In the genomic region with DNA sequence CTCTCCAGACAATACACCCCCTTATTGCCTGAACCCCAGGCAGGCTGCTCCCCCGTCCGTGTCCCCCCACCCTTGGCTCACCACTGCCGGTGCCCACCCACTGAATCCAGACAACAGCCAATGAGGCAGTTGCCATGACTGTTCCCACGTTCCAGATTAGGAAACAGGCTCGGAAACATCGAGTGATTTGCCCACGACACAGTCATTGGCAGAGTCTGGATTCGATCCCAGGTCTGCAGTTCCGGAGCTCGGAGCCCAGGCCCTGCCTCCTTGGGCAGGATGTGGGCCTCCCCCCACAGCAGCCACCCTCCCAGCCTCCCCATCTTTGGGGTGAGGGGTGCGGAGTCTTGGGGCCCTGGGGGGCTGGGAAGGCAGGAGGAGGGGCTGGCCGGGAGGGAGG, we compare ENCODE assay signal across 19 cellular contexts. TPM values are rescaled to one million over a fixed set of nuclear protein-coding genes. Genes with fewer than 3 reads are reported as not detected.
DNase-seq lines count a peak whose midpoint lies in the region; ATAC-seq, FAIRE-seq and TF ChIP-seq lines count a peak whose summit lies in the region.
"Had no signal": no experiment of that assay in that cellular context is flagged by ENCODE, and none has a peak within 500 bp of the region (broad histone marks: within the 10 kb centered on the region; RNA-seq: fewer than 3 reads in every experiment).

No MANE protein-coding gene starts in this region.

- H3K4me2 ChIP-seq in mesenchymal stem cell (ENCODE audit: low read length, poor library complexity, severe bottlenecking): no peak overlapping the region
- H3K4me2 ChIP-seq: A549 had no signal

- no peaks in the 10 kb centered on the region for H3K9me3 ChIP-seq in mesenchymal stem cell (ENCODE audit: control insufficient read depth, low read length)
- no peaks in the 10 kb centered on the region for H3K9me3 ChIP-seq in transverse colon
- H3K9me3 ChIP-seq: A549, gastroesophageal sphincter, upper lobe of right lung had no signal

- H4K91ac ChIP-seq in mesenchymal stem cell (ENCODE audit: low read length): no peak overlapping the region

- H3K27me3 ChIP-seq in mesenchymal stem cell (ENCODE audit: control insufficient read depth in 1 of 2, insufficient read depth in 1 of 2, low read length in 2 of 2): peaks cover 0 to 10% of the 10 kb centered on the region in 2 experiments
- H3K27me3 ChIP-seq in transverse colon: no peaks in the 10 kb centered on the region
- H3K27me3 ChIP-seq: brain microvascular endothelial cell, gastroesophageal sphincter, upper lobe of right lung had no signal

- no peak overlapping the region for H4K8ac ChIP-seq in mesenchymal stem cell (ENCODE audit: low read length)

- H2BK12ac ChIP-seq in mesenchymal stem cell (ENCODE audit: low read length in 2 of 2): no peak overlapping the region

- H3K18ac ChIP-seq in mesenchymal stem cell (ENCODE audit: low read depth in 1 of 2, low read length in 2 of 2): no peak overlapping the region

- no peak overlapping the region for H3K4ac ChIP-seq in mesenchymal stem cell (ENCODE audit: low read depth in 1 of 2, low read length in 2 of 2)

- no peak overlapping the region for H3K9ac ChIP-seq in mesenchymal stem cell (ENCODE audit: low read length)

- TF ChIP-seq EP300 in transverse colon (IDR thresholded peaks at IDR 0.05; ENCODE audit: low read depth): no peak

- no peak overlapping the region for H2BK15ac ChIP-seq in mesenchymal stem cell (ENCODE audit: low read depth, poor library complexity, severe bottlenecking)

- ATAC-seq in Right ventricle myocardium superior (ENCODE audit: poor library complexity): no peak
- ATAC-seq: A549; activated CD4-positive, CD25-positive, alpha-beta regulatory T cell treated with anti-CD3 and anti-CD28 coated beads, Interleukin-2, amount 50 U/mL, for 24 hours; effector memory CD8-positive, alpha-beta T cell; stimulated activated effector memory CD8-positive, alpha-beta T cell treated with anti-CD3 and anti-CD28 coated beads, Interleukin-12 subunit alpha, Interleukin-12 subunit beta, amount 100 ng/mL, for 72 hours; upper lobe of right lung had no signal

- H3K4me1 ChIP-seq in mesenchymal stem cell (ENCODE audit: control insufficient read depth, insufficient read depth, low read depth, low read length) (peaks cover 28% of the 10 kb centered on the region), transverse colon (peaks cover 0 to 35% (median 25%) of the 10 kb centered on the region in 4 donors)
- H3K4me1 ChIP-seq: upper lobe of right lung had no signal

- WGBS in mesenchymal stem cell: 92% methylated on average over 10 of the region's 12 CpGs
- WGBS in transverse colon (ENCODE audit: low coverage in 1 of 2), 2 donors: 66% methylated on average over 7 of the region's 12 CpGs; no CpG with 5 or more reads in 1 of the 2 donors

- no peak for TF ChIP-seq POLR2A in transverse colon (IDR thresholded peaks at IDR 0.05)

- intact Hi-C loops in Right ventricle myocardium superior (cut with DNase I): no loop called here
- intact Hi-C loops in cardiac septum (cut with DNase I): no loop called here
- intact Hi-C loops in transverse colon (cut with DNase I; ENCODE audit: low total_unique reads): no loop called here

- FAIRE-seq in GM19239 (lab: Jason Lieb, UNC): no peak
- FAIRE-seq: A549 had no signal

- TF ChIP-seq CTCF in transverse colon (IDR thresholded peaks at IDR 0.05): no peak

- H3K4me3 ChIP-seq in mesenchymal stem cell (ENCODE audit: insufficient read depth in 1 of 2, low read depth in 1 of 2, low read length in 2 of 2): no peak overlapping the region
- no peak overlapping the region for H3K4me3 ChIP-seq in transverse colon
- H3K4me3 ChIP-seq: A549, gastroesophageal sphincter, skin epidermis, upper lobe of right lung had no signal

- DNase-seq in Right ventricle myocardium superior: peak; percentile 40
- no peak for DNase-seq in cardiac septum (ENCODE audit: low spot score)
- peak; percentile 38 for DNase-seq in dermis blood vessel endothelial cell
- no peak for DNase-seq in mesenchymal stem cell
- no peak for DNase-seq in transverse colon
- DNase-seq in GM19239 (ENCODE audit: insufficient read length, low spot score): no peak
- DNase-seq in ACHN: no peak
- no peak for DNase-seq in NCI-H2227 (lab: John Stamatoyannopoulos, UW; ENCODE audit: unreplicated experiment)
- DNase-seq: brain microvascular endothelial cell; effector memory CD8-positive, alpha-beta T cell; HFFc6; IMR-90; T-helper 1 cell; upper lobe of right lung had no signal

- in situ Hi-C loops in transverse colon (cut with MboI; ENCODE audit: low pct_ligation_motif_present in 1 of 4, low pct_unique_long_range_greater_than_20kb in 1 of 4, low sequenced_read_pairs in 3 of 4): no loop called here
- in situ Hi-C loops in ACHN (cut with HindIII; ENCODE audit: low pct_ligation_motif_present, low pct_unique_long_range_greater_than_20kb, low sequenced_read_pairs): no loop called here

- no peak overlapping the region for H2AK5ac ChIP-seq in mesenchymal stem cell (ENCODE audit: low read length, severe bottlenecking)

- H2AFZ ChIP-seq in mesenchymal stem cell (ENCODE audit: low read depth, low read length): no peak overlapping the region

- H3K14ac ChIP-seq in mesenchymal stem cell (ENCODE audit: low read length in 2 of 2): no peak overlapping the region

- no peak overlapping the region for H2BK5ac ChIP-seq in mesenchymal stem cell (ENCODE audit: low read depth, low read length, poor library complexity, severe bottlenecking)

- H2BK120ac ChIP-seq in mesenchymal stem cell (ENCODE audit: low read depth, low read length): peak overlapping the region; percentile 11

- H3K27ac ChIP-seq in mesenchymal stem cell (ENCODE audit: low read length, poor library complexity, severe bottlenecking) (no peak overlapping the region), transverse colon (peak overlapping the region in 3 of 4 donors; percentile 21 to 76 (median 45))
- H3K27ac ChIP-seq: A549, brain microvascular endothelial cell, upper lobe of right lung had no signal

- H3K36me3 ChIP-seq in mesenchymal stem cell (ENCODE audit: control insufficient read depth in 1 of 2, insufficient read depth in 2 of 2, low read depth in 1 of 2, low read length in 2 of 2): peaks cover 0 to 11% of the 10 kb centered on the region in 2 experiments
- H3K36me3 ChIP-seq in transverse colon: no peaks in the 10 kb centered on the region
- H3K36me3 ChIP-seq: brain microvascular endothelial cell, upper lobe of right lung had no signal

- H3K23ac ChIP-seq in mesenchymal stem cell (ENCODE audit: low read length in 2 of 2): no peak overlapping the region

- H3K79me1 ChIP-seq in mesenchymal stem cell (replicated peaks; ENCODE audit: low read length, poor library complexity, severe bottlenecking): peaks cover 1% of the 10 kb centered on the region

RNA-seq across cellular contexts. Expression of gene CLSTN1, which starts 20.3 kb away (rescaled TPM):
- total RNA-seq in Right ventricle myocardium superior (48.8 TPM), cardiac septum (59.1 TPM), dermis blood vessel endothelial cell (72.0 and 110 TPM in 2 replicates), transverse colon (100 to 1,000 TPM; 118 to 191 (median 143) TPM)
- 81.8 TPM for polyA plus RNA-seq in mesenchymal stem cell (2013, experiment 1 of 2)
- 79.6 TPM for polyA plus RNA-seq in mesenchymal stem cell (2013, experiment 2 of 2)

Comparison
In these comparisons a context has a peak if more than half of its experiments do, and no peak if none do; other contexts are left out.
1. DNase-seq: peak in Right ventricle myocardium superior (single experiment) and dermis blood vessel endothelial cell (single experiment); none in cardiac septum (single experiment), mesenchymal stem cell (single experiment), transverse colon (single experiment), GM19239 (single experiment), ACHN (single experiment) and NCI-H2227 (single experiment).